ENCODE assay signal across 8 cellular contexts in the genomic region with DNA sequence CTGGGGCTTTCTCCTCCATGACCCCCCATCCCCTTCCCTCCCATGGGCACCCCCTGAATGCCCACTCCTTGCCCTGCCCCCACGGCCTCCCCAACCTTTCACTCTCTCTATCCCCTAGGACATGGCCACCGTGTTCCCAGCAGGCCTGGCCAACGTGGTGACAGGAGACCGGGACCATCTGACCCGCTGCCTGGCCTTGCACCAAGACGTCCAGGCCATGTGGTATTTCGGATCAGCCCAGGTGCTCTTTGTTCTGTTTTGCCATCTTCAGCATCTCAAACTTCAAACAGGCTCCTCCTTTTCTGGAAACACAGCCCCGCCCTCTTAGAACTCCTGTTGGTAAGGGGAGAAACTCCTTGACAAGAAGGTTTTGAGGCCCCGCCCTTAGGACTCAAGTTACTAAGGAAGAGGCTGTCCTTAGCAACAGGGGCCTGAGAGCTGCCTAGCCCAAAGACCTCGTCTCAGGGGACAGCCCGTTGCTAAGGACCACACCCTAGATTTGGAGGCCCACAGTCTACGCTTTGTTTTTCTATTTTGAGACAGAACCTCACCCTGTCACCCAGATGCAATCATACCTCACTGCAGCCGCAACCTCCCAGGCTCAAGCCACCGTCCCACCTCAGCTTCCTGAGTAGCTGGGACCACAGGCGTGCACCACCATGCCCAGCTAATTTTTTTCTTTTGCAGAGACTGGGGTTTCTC. TPM values are rescaled to one million over a fixed set of nuclear protein-coding genes. Genes with fewer than 3 reads are reported as not detected.
DNase-seq lines count a peak whose midpoint lies in the region; ATAC-seq, FAIRE-seq and TF ChIP-seq lines count a peak whose summit lies in the region.

No MANE protein-coding gene starts in this region.

- TF ChIP-seq CTCF in astrocyte (IDR thresholded peaks at IDR 0.05; ENCODE audit: insufficient read depth, low read depth, low read length) = no peak
- TF ChIP-seq CTCF in keratinocyte (optimal IDR thresholded peaks at IDR 0.05 in 1 of 3, IDR thresholded peaks at IDR 0.05 in 1 of 3, conservative IDR thresholded peaks at IDR 0.05 in 1 of 3; ENCODE audit: extremely low read depth in 1 of 3, insufficient read depth in 2 of 3, low read length in 3 of 3) = no peak

- H3K9ac ChIP-seq in astrocyte (ENCODE audit: low read length) (no peak overlapping the region), keratinocyte (ENCODE audit: control insufficient read depth, extremely low read depth, insufficient read depth, low read length) (peak overlapping the region; percentile 47)

- CTCF ChIA-PET in T-cell (lab: Charles Lee) = interaction anchor here in 1 of 2 donors (0.6 to 1.3 kb wide), 5 partner anchors 16 to 121 kb away, joined by 3 to 6 read pairs (median 4); a partner anchor contains a TSS

- H3K4me1 ChIP-seq in astrocyte (ENCODE audit: insufficient read depth, low read length) = peaks cover 4% of the 10 kb centered on the region
- peaks cover 18% of the 10 kb centered on the region for H3K4me1 ChIP-seq in keratinocyte (ENCODE audit: control insufficient read depth, extremely low read depth, insufficient read depth, low read length)

- no peaks in the 10 kb centered on the region for H4K20me1 ChIP-seq in astrocyte (ENCODE audit: insufficient read depth, low read length)
- no peaks in the 10 kb centered on the region for H4K20me1 ChIP-seq in keratinocyte (ENCODE audit: control insufficient read depth, extremely low read depth, insufficient read depth, low read length)

- no peaks in the 10 kb centered on the region for H3K27me3 Mint-ChIP-seq in T-cell
- peaks cover 12% of the 10 kb centered on the region for H3K27me3 Mint-ChIP-seq in astrocyte (ENCODE audit: low read depth, unreplicated experiment)

- H3K36me3 Mint-ChIP-seq in T-cell = peaks cover 4% of the 10 kb centered on the region
- H3K36me3 Mint-ChIP-seq in astrocyte (ENCODE audit: low read depth, unreplicated experiment) = peaks cover 4% of the 10 kb centered on the region

- no peaks in the 10 kb centered on the region for H3K9me1 ChIP-seq in keratinocyte (ENCODE audit: control insufficient read depth, extremely low read depth, insufficient read depth, low read length)

- dilution Hi-C loops in keratinocyte (cut with MboI; ENCODE audit: extremely low pct_ligation_motif_present, low sequenced_read_pairs) = no loop called here

- H3K4me3 Mint-ChIP-seq in T-cell (peak overlapping the region; percentile 75 to 84 (median 76)), astrocyte (ENCODE audit: unreplicated experiment) (peak overlapping the region; percentile 50)

- POLR2A ChIA-PET in T-cell (lab: Charles Lee) = interaction anchor here (0.6 to 2.4 kb wide), 5 partner anchors 15 to 92 kb away, joined by 3 to 11 read pairs (median 4); a partner anchor contains a TSS

- H2AFZ ChIP-seq in astrocyte (ENCODE audit: low read depth, low read length) = no peak overlapping the region
- no peak overlapping the region for H2AFZ ChIP-seq in keratinocyte (ENCODE audit: control insufficient read depth, low read length)

- H3K27me3 ChIP-seq in astrocyte (ENCODE audit: insufficient read depth, low read length) (no peaks in the 10 kb centered on the region), keratinocyte (ENCODE audit: control insufficient read depth, extremely low read depth, insufficient read depth, low read length) (no peaks in the 10 kb centered on the region)

- FAIRE-seq in astrocyte (lab: Jason Lieb, UNC) (no peak), keratinocyte (lab: Jason Lieb, UNC) (peak; percentile 68)

- peak overlapping the region; percentile 100 for H3K27ac Mint-ChIP-seq in T-cell
- no peak overlapping the region for H3K27ac Mint-ChIP-seq in astrocyte (ENCODE audit: unreplicated experiment)

- ATAC-seq in HG03159 (IDR thresholded peaks at IDR 0.05; ENCODE audit: unreplicated experiment) = peak; percentile 57
- ATAC-seq in T-cell (replicated peaks in 1 of 4) = peak; percentile 80 to 83 (median 81)
- peak; percentile 77 for ATAC-seq in stimulated activated naive CD8-positive, alpha-beta T cell treated with anti-CD3 and anti-CD28 coated beads, Interleukin-15, Interleukin-2, amounts not matched to agents 100 U/mL and 50 U/mL, for 24 hours

- H3K9me3 ChIP-seq in astrocyte (ENCODE audit: insufficient read depth, low read depth, low read length) = no peaks in the 10 kb centered on the region
- no peaks in the 10 kb centered on the region for H3K9me3 ChIP-seq in keratinocyte (ENCODE audit: control insufficient read depth, low read depth, low read length)

- H3K4me2 ChIP-seq in astrocyte (ENCODE audit: low read length) (no peak overlapping the region), keratinocyte (ENCODE audit: control insufficient read depth, extremely low read depth, insufficient read depth, low read depth, low read length) (peak overlapping the region; percentile 73)

- H3K9me3 Mint-ChIP-seq in T-cell (no peaks in the 10 kb centered on the region), astrocyte (ENCODE audit: unreplicated experiment) (no peaks in the 10 kb centered on the region)

- H3K36me3 ChIP-seq in astrocyte (ENCODE audit: insufficient read depth, low read length) (no peaks in the 10 kb centered on the region), keratinocyte (ENCODE audit: control insufficient read depth in 2 of 2, extremely low read depth in 1 of 2, insufficient read depth in 2 of 2, low read length in 2 of 2) (peaks cover 0 to 2% of the 10 kb centered on the region in 2 experiments)

- H3K79me2 ChIP-seq in astrocyte (ENCODE audit: insufficient read depth, low read length) (no peaks in the 10 kb centered on the region), keratinocyte (ENCODE audit: control insufficient read depth, insufficient read depth, low read length) (no peaks in the 10 kb centered on the region)

- no peak overlapping the region for H3K27ac ChIP-seq in astrocyte (ENCODE audit: low read depth, low read length)
- H3K27ac ChIP-seq in keratinocyte (ENCODE audit: control insufficient read depth, insufficient read depth, low read length) = peak overlapping the region; percentile 69

- DNase-seq in NCI-H82 (lab: John Stamatoyannopoulos, UW) (peak; percentile 75), NCI-H82 treated with DMSO at 0.1 percent for 48 hours (lab: John Stamatoyannopoulos, UW; ENCODE audit: unreplicated experiment) (no peak), T-cell (peak; percentile 66 to 96 (median 88)), astrocyte (ENCODE audit: low read depth) (no peak), keratinocyte (ENCODE audit: low read depth, low spot score) (peak; percentile 73), SHP77 (lab: John Stamatoyannopoulos, UW) (no peak)
- peak; percentile 74 for DNase-seq in stimulated activated naive CD8-positive, alpha-beta T cell treated with anti-CD3 and anti-CD28 coated beads, Interleukin-15, Interleukin-2, amounts not matched to agents 100 U/mL and 50 U/mL, for 24 hours

- H3K4me1 Mint-ChIP-seq in T-cell = peaks cover 41 to 59% (median 46%) of the 10 kb centered on the region in 3 donors
- H3K4me1 Mint-ChIP-seq in astrocyte (ENCODE audit: low read depth, unreplicated experiment) = no peaks in the 10 kb centered on the region

- H3K4me3 ChIP-seq in astrocyte (ENCODE audit: insufficient read depth, low read depth, low read length) = no peak overlapping the region
- H3K4me3 ChIP-seq in keratinocyte (ENCODE audit: control insufficient read depth in 2 of 3, extremely low read depth in 1 of 3, insufficient read depth in 2 of 3, low read depth in 1 of 3, low read length in 3 of 3) = peak overlapping the region in 1 of 3 experiments; percentile 25

RNA-seq across cellular contexts. Expression of a gene that starts 5.1 kb away (rescaled TPM):
- total RNA-seq in T-cell = 100 to 1,000 TPM; 238 to 356 (median 260) TPM
- total RNA-seq in astrocyte = 0.38 TPM in 1 of 2 replicates, not detected in the other
- polyA plus RNA-seq in keratinocyte = 0.80 to 1.7 TPM (median 1.3 TPM) in 3 replicates
- polyA plus RNA-seq in keratinocyte (2011; ENCODE audit: low read depth) = not detected
- polyA plus RNA-seq in keratinocyte (2011; cell fraction: cytosol; rRNA removed) = 0.53 and 1.6 TPM in 2 replicates
- 0.76 and 0.95 TPM in 2 replicates for polyA plus RNA-seq in keratinocyte (2011; cell fraction: nucleus; rRNA removed)
- 0.47 and 4.0 TPM in 2 replicates for polyA plus RNA-seq in keratinocyte (2012; ENCODE audit: low replicate concordance)
- polyA minus RNA-seq in keratinocyte = 1.2 to 4.6 TPM in 2 of 3 replicates, not detected in the other
- 2.5 TPM for polyA minus RNA-seq in keratinocyte (2011; cell fraction: cytosol; rRNA and poly(A)+ RNA removed)
- 0.53 TPM in 1 of 2 replicates, not detected in the other for polyA minus RNA-seq in keratinocyte (2011; cell fraction: nucleus; rRNA and poly(A)+ RNA removed)

RNA-seq across cellular contexts. Expression of a gene that starts 15.9 kb away (rescaled TPM):
- total RNA-seq in T-cell = 10 to 100 TPM; 32.8 to 57.2 (median 46.3) TPM
- total RNA-seq in astrocyte = 13.0 and 19.2 TPM in 2 replicates
- polyA plus RNA-seq in keratinocyte = 7.1 to 12.2 TPM (median 9.8 TPM) in 3 replicates
- polyA plus RNA-seq in keratinocyte (2011; ENCODE audit: low read depth) = 4.1 TPM
- polyA plus RNA-seq in keratinocyte (2011; cell fraction: cytosol; rRNA removed) = 3.8 and 12.0 TPM in 2 replicates
- 16.6 and 27.7 TPM in 2 replicates for polyA plus RNA-seq in keratinocyte (2011; cell fraction: nucleus; rRNA removed)
- polyA plus RNA-seq in keratinocyte (2012; ENCODE audit: low replicate concordance) = 11.2 and 20.9 TPM in 2 replicates
- 8.6 to 12.1 TPM (median 8.6 TPM) in 3 replicates for polyA minus RNA-seq in keratinocyte
- polyA minus RNA-seq in keratinocyte (2011; cell fraction: cytosol; rRNA and poly(A)+ RNA removed) = 55.1 TPM
- 17.8 and 19.5 TPM in 2 replicates for polyA minus RNA-seq in keratinocyte (2011; cell fraction: nucleus; rRNA and poly(A)+ RNA removed)

RNA-seq across cellular contexts. Expression of a gene that starts 17.3 kb away (rescaled TPM):
- total RNA-seq in T-cell (100 to 1,000 TPM; 122 to 196 (median 163) TPM), astrocyte (61.3 and 76.4 TPM in 2 replicates)
- 29.0 to 40.7 TPM (median 37.8 TPM) in 3 replicates for polyA plus RNA-seq in keratinocyte
- polyA plus RNA-seq in keratinocyte (2011; ENCODE audit: low read depth) = 28.1 TPM
- polyA plus RNA-seq in keratinocyte (2011; cell fraction: cytosol; rRNA removed) = 21.0 and 30.4 TPM in 2 replicates
- 52.1 and 56.4 TPM in 2 replicates for polyA plus RNA-seq in keratinocyte (2011; cell fraction: nucleus; rRNA removed)
- 37.2 and 37.3 TPM in 2 replicates for polyA plus RNA-seq in keratinocyte (2012; ENCODE audit: low replicate concordance)
- polyA minus RNA-seq in keratinocyte = 23.7 to 31.4 TPM (median 26.2 TPM) in 3 replicates
- 20.5 TPM for polyA minus RNA-seq in keratinocyte (2011; cell fraction: cytosol; rRNA and poly(A)+ RNA removed)
- 8.1 and 17.3 TPM in 2 replicates for polyA minus RNA-seq in keratinocyte (2011; cell fraction: nucleus; rRNA and poly(A)+ RNA removed)

RNA-seq across cellular contexts. Expression of a gene that starts 18.5 kb away (rescaled TPM):
- 1,000 to 10,000 TPM; 5,307 to 6,396 (median 5,878) TPM for total RNA-seq in T-cell
- 2,066 and 2,119 TPM in 2 replicates for total RNA-seq in astrocyte
- 1,826 to 4,676 TPM (median 3,383 TPM) in 3 replicates for polyA plus RNA-seq in keratinocyte
- polyA plus RNA-seq in keratinocyte (2011; ENCODE audit: low read depth) = 1,172 TPM
- polyA plus RNA-seq in keratinocyte (2011; cell fraction: cytosol; rRNA removed) = 2,271 and 4,389 TPM in 2 replicates
- polyA plus RNA-seq in keratinocyte (2011; cell fraction: nucleus; rRNA removed) = 847 and 1,123 TPM in 2 replicates
- 3,372 and 3,518 TPM in 2 replicates for polyA plus RNA-seq in keratinocyte (2012; ENCODE audit: low replicate concordance)
- polyA minus RNA-seq in keratinocyte = 834 to 2,199 TPM (median 1,514 TPM) in 3 replicates
- 1,948 TPM for polyA minus RNA-seq in keratinocyte (2011; cell fraction: cytosol; rRNA and poly(A)+ RNA removed)
- 676 and 708 TPM in 2 replicates for polyA minus RNA-seq in keratinocyte (2011; cell fraction: nucleus; rRNA and poly(A)+ RNA removed)

RNA-seq across cellular contexts. Expression of a gene that starts 27.3 kb away (rescaled TPM):
- total RNA-seq in T-cell (1,000 to 10,000 TPM; 2,401 to 3,215 (median 2,914) TPM), astrocyte (1,263 and 1,399 TPM in 2 replicates)
- polyA plus RNA-seq in keratinocyte = 2,569 to 3,320 TPM (median 2,868 TPM) in 3 replicates
- polyA plus RNA-seq in keratinocyte (2011; ENCODE audit: low read depth) = 1,199 TPM
- 3,950 and 4,485 TPM in 2 replicates for polyA plus RNA-seq in keratinocyte (2011; cell fraction: cytosol; rRNA removed)
- 1,340 and 1,382 TPM in 2 replicates for polyA plus RNA-seq in keratinocyte (2011; cell fraction: nucleus; rRNA removed)
- 2,466 and 3,061 TPM in 2 replicates for polyA plus RNA-seq in keratinocyte (2012; ENCODE audit: low replicate concordance)
- 1,093 to 1,706 TPM (median 1,654 TPM) in 3 replicates for polyA minus RNA-seq in keratinocyte
- polyA minus RNA-seq in keratinocyte (2011; cell fraction: cytosol; rRNA and poly(A)+ RNA removed) = 920 TPM
- 160 and 212 TPM in 2 replicates for polyA minus RNA-seq in keratinocyte (2011; cell fraction: nucleus; rRNA and poly(A)+ RNA removed)

Comparison
In these comparisons a context has a peak if more than half of its experiments do, and no peak if none do; other contexts are left out.
1. DNase-seq: peak in NCI-H82 (single experiment), T-cell (34 of 34), keratinocyte (single experiment) and stimulated activated naive CD8-positive, alpha-beta T cell treated with anti-CD3 and anti-CD28 coated beads, Interleukin-15, Interleukin-2, amounts not matched to agents 100 U/mL and 50 U/mL, for 24 hours (single experiment); none in NCI-H82 treated with DMSO at 0.1 percent for 48 hours (single experiment), astrocyte (single experiment) and SHP77 (0 of 2).
2. RNA of a gene that starts 5.1 kb away (total RNA-seq): 238 to 356 TPM in T-cell; 0.38 TPM in astrocyte; every median in the first group is over 100 times any median in the second.
3. Peak in every context shown above with its lines, with median percentiles within 50 percentile points of each other: ATAC-seq.